ENCODE assay signal across 8 cellular contexts in genomic region chr2:240840435-240841060, GRCh38. TPM values are rescaled to one million over a fixed set of nuclear protein-coding genes. Genes with fewer than 3 reads are reported as not detected.
A peak's percentile ranks its signal among the peaks of the same experiment; 100 is the strongest.
DNase-seq lines count a peak whose midpoint lies in the region; TF ChIP-seq lines count a peak whose summit lies in the region.

No MANE protein-coding gene starts in this region.

- no peaks in the 10 kb centered on the region for H3K4me1 ChIP-seq in breast epithelium
- no peaks in the 10 kb centered on the region for H3K4me1 ChIP-seq in smooth muscle cell (ENCODE audit: low read depth)

- H3K4me3 ChIP-seq in breast epithelium = no peak overlapping the region
- H3K4me3 ChIP-seq in smooth muscle cell = no peak overlapping the region

- no peak overlapping the region for H3K27ac ChIP-seq in breast epithelium
- no peak overlapping the region for H3K27ac ChIP-seq in smooth muscle cell (ENCODE audit: low read depth)

- 61% methylated on average over 9 of the region's 9 CpGs for WGBS in smooth muscle cell (ENCODE audit: low lambda C conversion rate)

- no peaks in the 10 kb centered on the region for H3K36me3 ChIP-seq in breast epithelium
- H3K36me3 ChIP-seq in smooth muscle cell (ENCODE audit: low read depth) = no peaks in the 10 kb centered on the region

- no peak overlapping the region for H3K9ac ChIP-seq in smooth muscle cell (ENCODE audit: low read depth)

- POLR2A ChIA-PET in MCF 10A (lab: Yijun Ruan, JAX) = interaction anchor here (0.7 to 1.4 kb wide), 4 partner anchors 254 to 279 kb away, joined by 3 to 4 read pairs (median 4); partner anchors contain the start of gene CAPN10

- no peaks in the 10 kb centered on the region for H3K36me3 Mint-ChIP-seq in MCF 10A (ENCODE audit: insufficient read depth, unreplicated experiment)

- intact Hi-C loops in MCF 10A (cut with micrococcal nuclease) = loop anchor here (1.0 kb wide), 2 partner anchors 30 to 326 kb away; no protein-coding TSS in a partner anchor
- intact Hi-C loops in breast epithelium (cut with DNase I; ENCODE audit: low total_unique reads) = no loop called here

- no peak overlapping the region for H3K4me2 ChIP-seq in smooth muscle cell

- H3F3A ChIP-seq in smooth muscle cell (ENCODE audit: low read depth) = no peaks in the 10 kb centered on the region

- peaks cover 76% of the 10 kb centered on the region for H3K27me3 Mint-ChIP-seq in MCF 10A (ENCODE audit: insufficient read depth, unreplicated experiment)

- peak; percentile 70 for DNase-seq in MCF 10A (ENCODE audit: unreplicated experiment)
- DNase-seq in breast epithelium (ENCODE audit: low spot score in 2 of 2) = no peak
- DNase-seq in NCI-H1930 (lab: John Stamatoyannopoulos, UW) = peak; percentile 40 to 46
- peak; percentile 35 for DNase-seq in amniotic stem cell (lab: John Stamatoyannopoulos, UW)
- peak; percentile 55 to 70 for DNase-seq in hippocampal formation (lab: John Stamatoyannopoulos, UW)
- peak; percentile 19 for DNase-seq in smooth muscle cell (lab: John Stamatoyannopoulos, UW; ENCODE audit: unreplicated experiment)
- no peak for DNase-seq in stimulated activated CD8-positive, alpha-beta memory T cell treated with anti-CD3 and anti-CD28 coated beads, Interleukin-4, amount 100 ng/mL, for 48 hours
- no peak for DNase-seq in GF-D8 (lab: John Stamatoyannopoulos, UW)

- no peaks in the 10 kb centered on the region for H3K4me1 Mint-ChIP-seq in MCF 10A (ENCODE audit: insufficient read depth, unreplicated experiment)

- H3K9me3 Mint-ChIP-seq in MCF 10A (ENCODE audit: unreplicated experiment) = no peaks in the 10 kb centered on the region

- H3K4me3 Mint-ChIP-seq in MCF 10A (ENCODE audit: unreplicated experiment) = no peak overlapping the region

- no peak overlapping the region for H3K27ac Mint-ChIP-seq in MCF 10A (ENCODE audit: low read depth, unreplicated experiment)

- TF ChIP-seq POLR2A in breast epithelium (IDR thresholded peaks at IDR 0.05) = no peak

- no peak overlapping the region for H2AFZ ChIP-seq in smooth muscle cell (ENCODE audit: low read depth)

- no peaks in the 10 kb centered on the region for H3K79me2 ChIP-seq in smooth muscle cell (ENCODE audit: low read depth)

- CTCF ChIA-PET in MCF 10A (lab: Yijun Ruan, JAX) = interaction anchor here (0.5 to 4.1 kb wide), 29 partner anchors 9 to 993 kb away, joined by 3 to 63 read pairs (median 4); partner anchors contain the start of genes PASK and PPP1R7

- no peaks in the 10 kb centered on the region for H4K20me1 ChIP-seq in smooth muscle cell (ENCODE audit: low read depth)

- H3K27me3 ChIP-seq in breast epithelium (peaks cover 0 to 8% of the 10 kb centered on the region in 2 donors), smooth muscle cell (ENCODE audit: low read depth) (no peaks in the 10 kb centered on the region)

- no TSS peak for BruUV-seq in MCF 10A (replicated peaks; lab: Mats Ljungman, UMichigan)

- H3K9me3 ChIP-seq in breast epithelium = no peaks in the 10 kb centered on the region
- no peaks in the 10 kb centered on the region for H3K9me3 ChIP-seq in smooth muscle cell (replicated peaks; ENCODE audit: low read depth)

- TF ChIP-seq CTCF in MCF 10A (IDR thresholded peaks at IDR 0.05; ENCODE audit: unreplicated experiment) (peak; percentile 53), breast epithelium (IDR thresholded peaks at IDR 0.05) (peak in 1 of 3 donors; percentile 52), smooth muscle cell (IDR thresholded peaks at IDR 0.05; ENCODE audit: borderline replicate concordance, insufficient read depth, poor library complexity, severe bottlenecking) (peak; percentile 58)

RNA-seq across cellular contexts. Expression of gene KIF1A, which starts 20.5 kb away (rescaled TPM):
- total RNA-seq in MCF 10A (2022) (not detected in 2 replicates), breast epithelium (under 1 TPM in 2 of 3 donors, not detected in 1; under 0.01 to 0.29 TPM), smooth muscle cell (3.1 and 8.4 TPM in 2 replicates)
- polyA plus RNA-seq in smooth muscle cell = 4.6 and 8.1 TPM in 2 replicates

RNA-seq across cellular contexts. Expression of gene AGXT, which starts 28.1 kb away (rescaled TPM):
- total RNA-seq in MCF 10A (2022) = not detected in 2 replicates
- under 1 TPM in 1 of 3 donors, not detected in 2; under 0.01 TPM for total RNA-seq in breast epithelium
- total RNA-seq in smooth muscle cell = not detected in 2 replicates
- 0.12 TPM in 1 of 2 replicates, not detected in the other for polyA plus RNA-seq in smooth muscle cell

RNA-seq across cellular contexts. Expression of gene MAB21L4, which starts 55.4 kb away (rescaled TPM):
- not detected in 2 replicates for total RNA-seq in MCF 10A (2022)
- total RNA-seq in breast epithelium = 1 to 10 TPM in 1 of 3 donors, under 1 TPM in 1, not detected in 1; 0.15 to 2.3 TPM
- total RNA-seq in smooth muscle cell = 0.99 and 2.2 TPM in 2 replicates
- 0.53 TPM in 1 of 2 replicates, not detected in the other for polyA plus RNA-seq in smooth muscle cell

Comparison
In these comparisons a context has a peak if more than half of its experiments do, and no peak if none do; other contexts are left out.
1. DNase-seq: peak in MCF 10A (single experiment), NCI-H1930 (2 of 2), amniotic stem cell (single experiment), hippocampal formation (2 of 2) and smooth muscle cell (single experiment); none in breast epithelium (0 of 2), stimulated activated CD8-positive, alpha-beta memory T cell treated with anti-CD3 and anti-CD28 coated beads, Interleukin-4, amount 100 ng/mL, for 48 hours (single experiment) and GF-D8 (single experiment).